14 cellular contexts compared by ENCODE assay signal in the genomic region with DNA sequence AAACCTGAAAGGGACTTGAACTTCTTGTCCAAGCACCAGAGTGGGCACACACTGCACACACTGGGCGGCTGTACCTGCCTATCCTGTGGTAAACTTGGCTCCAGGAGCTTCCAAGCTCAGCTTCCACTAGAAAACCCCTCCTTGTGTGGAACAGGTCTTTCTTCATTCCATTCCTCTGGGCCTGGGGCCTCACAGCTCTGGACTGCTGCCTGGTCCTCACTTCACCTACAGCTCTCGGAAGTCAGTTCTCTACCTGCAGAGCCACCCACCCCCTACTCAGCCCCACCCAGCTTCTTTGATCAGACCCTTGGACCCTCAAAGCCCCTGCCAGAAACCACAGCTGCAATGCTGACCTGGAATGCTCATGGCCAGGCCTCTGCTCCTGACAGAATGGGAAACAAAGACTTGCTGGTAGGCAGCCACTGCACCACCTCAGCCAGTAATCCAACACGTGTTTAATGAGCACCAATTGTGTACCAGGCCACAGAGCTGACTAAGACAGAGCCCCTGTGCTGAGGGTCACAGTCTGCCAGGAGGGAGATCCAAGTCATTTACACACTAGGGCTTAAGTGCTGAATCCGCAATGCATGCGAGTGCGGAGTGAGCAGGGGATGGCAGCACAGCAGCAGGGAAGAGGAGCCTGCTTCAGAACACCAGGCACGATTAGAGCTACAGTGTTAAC. TPM values are rescaled to one million over a fixed set of nuclear protein-coding genes. Genes with fewer than 3 reads are reported as not detected.
DNase-seq lines count a peak whose midpoint lies in the region; ATAC-seq and TF ChIP-seq lines count a peak whose summit lies in the region.
"Had no signal": no experiment of that assay in that cellular context is flagged by ENCODE, and none has a peak within 500 bp of the region (broad histone marks: within the 10 kb centered on the region; RNA-seq: fewer than 3 reads in every experiment).

No MANE protein-coding gene starts in this region.

- H3K4me3 Mint-ChIP-seq in Caco-2 (ENCODE audit: unreplicated experiment): peak overlapping the region; percentile 69
- H3K4me3 Mint-ChIP-seq in progenitor cell of endocrine pancreas (ENCODE audit: low read depth): peak overlapping the region; percentile 15

- H3F3A ChIP-seq in Loucy (ENCODE audit: low read depth): no peaks in the 10 kb centered on the region

- H3K36me3 ChIP-seq in Caco-2 (ENCODE audit: control insufficient read depth, insufficient read depth, low read length) (peaks cover 6% of the 10 kb centered on the region), Loucy (ENCODE audit: insufficient read depth, low read length) (peaks cover 21% of the 10 kb centered on the region; the same call in 1 of the 2 replicates), BE2C (peaks cover 34% of the 10 kb centered on the region)
- H3K36me3 ChIP-seq: ovary had no signal

- POLR2A ChIA-PET in Caco-2 (lab: Charles Lee): interaction anchor here (1.0 to 1.3 kb wide), 2 partner anchors 9 to 31 kb away, joined by 5 to 8 read pairs; no protein-coding TSS in a partner anchor

- H2AFZ ChIP-seq in Loucy (ENCODE audit: low read length): no peak overlapping the region

- H3K9me2 ChIP-seq in Loucy (replicated peaks; ENCODE audit: low read depth, low read length): no peaks in the 10 kb centered on the region

- TF ChIP-seq CTCF in Caco-2 (IDR thresholded peaks at IDR 0.05; ENCODE audit: insufficient read depth in 1 of 2, low read depth in 1 of 2, low read length in 1 of 2, severe bottlenecking in 1 of 2, unreplicated experiment in 1 of 2) (no peak), Loucy (conservative IDR thresholded peaks at IDR 0.05; ENCODE audit: low read length) (no peak), progenitor cell of endocrine pancreas (IDR thresholded peaks at IDR 0.05; ENCODE audit: unreplicated experiment) (no peak), BE2C (IDR thresholded peaks at IDR 0.05; ENCODE audit: low read depth, low read length) (no peak)

- H3K4me1 Mint-ChIP-seq in Caco-2 (ENCODE audit: low read depth, unreplicated experiment) (peaks cover 38% of the 10 kb centered on the region), progenitor cell of endocrine pancreas (ENCODE audit: low read depth) (peaks cover 33% of the 10 kb centered on the region)

- BruUV-seq in Caco-2 (replicated peaks; lab: Mats Ljungman, UMichigan): no TSS peak

- peak; percentile 85 to 88 for DNase-seq in Caco-2
- no peak for DNase-seq in progenitor cell of endocrine pancreas (ENCODE audit: low spot score, unreplicated experiment)
- no peak for DNase-seq in BE2C
- no peak for DNase-seq in substantia nigra (lab: John Stamatoyannopoulos, UW)
- DNase-seq: left cardiac atrium; NCI-H146; NCI-H774; ovary; stimulated activated CD4-positive, alpha-beta T cell treated with anti-CD3 and anti-CD28 coated beads, Interleukin-2, amount 100 ng/mL, for 24 hours had no signal

- H3K79me2 ChIP-seq in Loucy (ENCODE audit: insufficient read depth, low read length): peaks cover 75% of the 10 kb centered on the region

- CTCF ChIA-PET in Caco-2 (lab: Charles Lee): interaction anchor here (0.5 to 2.0 kb wide), 8 partner anchors 8 to 568 kb away, joined by 3 to 9 read pairs (median 4); partner anchors contain the start of gene GP1BB

- no peaks in the 10 kb centered on the region for H3K27me3 ChIP-seq in Caco-2 (replicated peaks; ENCODE audit: control insufficient read depth, insufficient read depth, low read length)
- H3K27me3 ChIP-seq in Loucy (ENCODE audit: insufficient read depth, low read length, poor library complexity, severe bottlenecking): peaks cover 5% of the 10 kb centered on the region
- no peaks in the 10 kb centered on the region for H3K27me3 ChIP-seq in BE2C
- H3K27me3 ChIP-seq: BLaER1, ovary had no signal

- no peaks in the 10 kb centered on the region for H3K9me3 ChIP-seq in Caco-2
- no peaks in the 10 kb centered on the region for H3K9me3 ChIP-seq in Loucy (ENCODE audit: insufficient read depth, low read depth, low read length)
- no peaks in the 10 kb centered on the region; the same call in 1 of the 2 replicates for H3K9me3 ChIP-seq in BE2C
- H3K9me3 ChIP-seq: BLaER1, ovary had no signal

- H4K20me1 ChIP-seq in Loucy (ENCODE audit: insufficient read depth, low read length, poor library complexity, severe bottlenecking): peaks cover 44% of the 10 kb centered on the region

- H3K9me3 Mint-ChIP-seq in Caco-2 (ENCODE audit: unreplicated experiment): no peaks in the 10 kb centered on the region
- no peaks in the 10 kb centered on the region for H3K9me3 Mint-ChIP-seq in progenitor cell of endocrine pancreas (ENCODE audit: low read depth)

- no peak overlapping the region for H3K27ac ChIP-seq in substantia nigra (ENCODE audit: low read depth, low read length, poor library complexity, severe bottlenecking)
- H3K27ac ChIP-seq: ovary had no signal

- intact Hi-C loops in Caco-2 (cut with micrococcal nuclease; ENCODE audit: unreplicated experiment): loop anchor here (1.0 kb wide), 1 partner anchor 31 kb away; no protein-coding TSS in a partner anchor

- ATAC-seq in esophagus mucosa (peak; percentile 55), HG02852 (IDR thresholded peaks at IDR 0.05; ENCODE audit: unreplicated experiment) (no peak), HG02571 (IDR thresholded peaks at IDR 0.05; ENCODE audit: unreplicated experiment) (no peak)
- ATAC-seq: left cardiac atrium had no signal

- H3K27ac Mint-ChIP-seq in Caco-2 (ENCODE audit: unreplicated experiment) (peak overlapping the region; percentile 98), progenitor cell of endocrine pancreas (peak overlapping the region; percentile 94)

- H3K36me3 Mint-ChIP-seq in Caco-2 (ENCODE audit: insufficient read depth, unreplicated experiment) (peaks cover 71% of the 10 kb centered on the region), progenitor cell of endocrine pancreas (ENCODE audit: insufficient read depth) (peaks cover 13% of the 10 kb centered on the region)

- no peak overlapping the region for H3K4me3 ChIP-seq in Caco-2 (ENCODE audit: low read depth, low read length)
- H3K4me3 ChIP-seq in Loucy (ENCODE audit: low read length, poor library complexity, severe bottlenecking): no peak overlapping the region
- no peak overlapping the region for H3K4me3 ChIP-seq in BE2C (ENCODE audit: low read depth, low read length)
- H3K4me3 ChIP-seq: BLaER1, ovary had no signal

- peaks cover 49% of the 10 kb centered on the region for H3K4me1 ChIP-seq in Caco-2
- H3K4me1 ChIP-seq in Loucy (ENCODE audit: insufficient read depth, low read length, poor library complexity, severe bottlenecking): peaks cover 36% of the 10 kb centered on the region
- H3K4me1 ChIP-seq in BE2C: peaks cover 3% of the 10 kb centered on the region

- H3K9ac ChIP-seq in Loucy (ENCODE audit: low read depth, low read length, poor library complexity, severe bottlenecking): no peak overlapping the region
- H3K9ac ChIP-seq: BLaER1 had no signal

- H3K27me3 Mint-ChIP-seq in Caco-2 (ENCODE audit: insufficient read depth, unreplicated experiment): no peaks in the 10 kb centered on the region
- H3K27me3 Mint-ChIP-seq in progenitor cell of endocrine pancreas: no peaks in the 10 kb centered on the region

- H3K4me2 ChIP-seq in Loucy (ENCODE audit: low read depth, low read length, poor library complexity, severe bottlenecking): peak overlapping the region; percentile 4
- H3K4me2 ChIP-seq: BLaER1 had no signal

RNA-seq across cellular contexts. Expression of gene GNB1L, which starts 4.7 kb away (rescaled TPM):
- total RNA-seq in Caco-2 (2022) (13.4 and 15.8 TPM in 2 replicates), esophagus mucosa (3.9 TPM), progenitor cell of endocrine pancreas (9.0 and 9.9 TPM in 2 replicates)
- 3.2 TPM for polyA plus RNA-seq in BE2C (2012; ENCODE audit: insufficient read depth, insufficient read length, low read depth)

RNA-seq across cellular contexts. Expression of gene RTL10, which starts 4.7 kb away (rescaled TPM):
- 27.5 and 29.7 TPM in 2 replicates for total RNA-seq in Caco-2 (2022)
- total RNA-seq in esophagus mucosa: 14.0 TPM
- total RNA-seq in progenitor cell of endocrine pancreas: 27.2 and 27.4 TPM in 2 replicates
- 49.7 TPM for polyA plus RNA-seq in BE2C (2012; ENCODE audit: insufficient read depth, insufficient read length, low read depth)

Comparison
In these comparisons a context has a peak if more than half of its experiments do, and no peak if none do; other contexts are left out.
1. DNase-seq: peak in Caco-2 (2 of 2); none in progenitor cell of endocrine pancreas (single experiment), BE2C (single experiment) and substantia nigra (0 of 49).